ENCODE assay signal across 8 cellular contexts in the genomic region with DNA sequence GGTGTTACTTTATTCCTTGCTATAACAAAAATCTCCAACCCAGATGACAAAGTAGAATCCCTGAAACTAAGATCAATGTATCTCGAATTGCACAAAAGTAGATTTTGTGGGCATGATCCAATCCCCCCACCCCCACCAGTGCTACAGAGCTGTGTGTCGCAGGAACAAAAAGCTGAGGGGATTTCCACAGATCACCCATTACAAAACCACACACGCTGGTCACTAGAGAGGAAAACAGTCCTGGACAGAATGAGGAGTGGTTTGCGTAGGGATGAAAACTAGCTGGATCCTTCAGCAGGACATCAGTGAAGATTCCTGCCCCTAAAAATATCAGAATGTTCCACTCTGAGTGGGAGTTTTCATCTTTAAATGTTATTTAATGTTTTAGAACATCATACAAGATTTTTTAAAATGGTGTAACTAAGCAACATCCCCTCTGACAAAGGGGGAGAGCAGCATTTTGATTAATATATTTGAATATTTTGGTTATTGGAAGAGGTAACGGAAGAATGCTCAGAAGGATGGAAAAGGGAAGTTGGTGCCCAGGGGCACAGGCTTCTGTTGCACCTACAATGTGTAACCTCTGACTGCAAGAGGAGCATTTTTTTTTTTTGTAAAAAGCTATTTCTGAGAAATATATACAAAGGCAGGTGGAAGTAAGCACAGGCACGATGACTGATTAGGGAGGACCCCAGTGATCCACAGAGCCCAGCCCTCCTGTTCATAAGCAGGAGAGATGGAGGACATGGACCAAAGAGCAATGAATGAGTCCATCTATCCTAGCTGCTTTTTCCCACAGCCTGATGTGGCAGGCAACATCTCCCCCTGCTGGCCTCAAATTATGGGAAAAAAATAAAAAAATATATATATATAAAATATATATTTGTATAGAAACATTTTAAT.
A peak's percentile ranks its signal among the peaks of the same experiment; 100 is the strongest.
DNase-seq lines count a peak whose midpoint lies in the region; TF ChIP-seq lines count a peak whose summit lies in the region.

No MANE protein-coding gene starts in this region.

- intact Hi-C loops in PC-9 (cut with micrococcal nuclease; ENCODE audit: unreplicated experiment) = loop anchor here (1.0 kb wide), 3 partner anchors 39 to 259 kb away; no protein-coding TSS in a partner anchor

- H4K20me1 ChIP-seq in PC-9 (ENCODE audit: insufficient read depth) = no peaks in the 10 kb centered on the region

- TF ChIP-seq RAD21 in liver (IDR thresholded peaks at IDR 0.05) = peak; percentile 62 to 69

- no peak overlapping the region for H3K4me2 ChIP-seq in PC-9

- H3K27me3 ChIP-seq in PC-9 (ENCODE audit: insufficient read depth, low read depth) (no peaks in the 10 kb centered on the region), liver (ENCODE audit: control insufficient read depth in 4 of 4, insufficient read depth in 4 of 4, low read length in 3 of 4) (no peaks in the 10 kb centered on the region)

- POLR2A ChIA-PET in PC-9 (lab: Charles Lee; ENCODE audit: unreplicated experiment) = no interaction called here

- TF ChIP-seq CTCF in PC-9 (conservative IDR thresholded peaks at IDR 0.05) = peak; percentile 70
- TF ChIP-seq CTCF in brain (conservative IDR thresholded peaks at IDR 0.05) = peak; percentile 74 to 80
- TF ChIP-seq CTCF in liver (IDR thresholded peaks at IDR 0.05; ENCODE audit: low read depth, low read length, missing input control) = peak; percentile 24

- H3K27ac Mint-ChIP-seq in brain = no peak overlapping the region

- H3K27me3 Mint-ChIP-seq in brain = no peaks in the 10 kb centered on the region

- no peaks in the 10 kb centered on the region for H3K79me2 ChIP-seq in PC-9 (ENCODE audit: low read depth)

- in situ Hi-C loops in Caki2 (cut with HindIII; ENCODE audit: low pct_unique_long_range_greater_than_20kb, low sequenced_read_pairs) (no loop called here), G401 (cut with HindIII; ENCODE audit: low sequenced_read_pairs) (no loop called here)

- H3K9me2 ChIP-seq in PC-9 (ENCODE audit: insufficient read depth) = no peaks in the 10 kb centered on the region

- peaks cover 17% of the 10 kb centered on the region for H3F3A ChIP-seq in PC-9 (ENCODE audit: insufficient read depth, low read depth)

- H3K36me3 Mint-ChIP-seq in brain = no peaks in the 10 kb centered on the region

- no peak overlapping the region for H2AFZ ChIP-seq in PC-9

- H3K4me1 ChIP-seq in PC-9 (replicated peaks; ENCODE audit: insufficient read depth) = peaks cover 21% of the 10 kb centered on the region
- H3K4me1 ChIP-seq in liver (ENCODE audit: control insufficient read depth in 4 of 4, insufficient read depth in 4 of 4, low read length in 3 of 4) = no peaks in the 10 kb centered on the region

- WGBS in liver = 62% methylated on average over 6 of the region's 6 CpGs

- no peak overlapping the region for H3K9ac ChIP-seq in liver (ENCODE audit: low read depth in 1 of 2, low read length in 2 of 2)

- H3K4me3 ChIP-seq in PC-9 = no peak overlapping the region
- no peak overlapping the region for H3K4me3 ChIP-seq in liver (ENCODE audit: low read depth in 1 of 3, low read length in 3 of 3)

- peaks cover 8% of the 10 kb centered on the region for H3K4me1 Mint-ChIP-seq in brain

- H3K9me3 Mint-ChIP-seq in brain = no peaks in the 10 kb centered on the region

- peak; percentile 29 for DNase-seq in Caki2 (ENCODE audit: low read depth)
- peak; percentile 43 for DNase-seq in HCEC 1CT
- no peak for DNase-seq in PC-9
- DNase-seq in NCI-H2107 (lab: John Stamatoyannopoulos, UW) = no peak
- no peak for DNase-seq in ureter (ENCODE audit: low spot score)
- no peak for DNase-seq in G401 (ENCODE audit: low spot score)

- CTCF ChIA-PET in PC-9 (lab: Charles Lee) = interaction anchor here (0.6 to 1.3 kb wide), 3 partner anchors 9 to 580 kb away, joined by 6 to 7 read pairs (median 6); no protein-coding TSS in a partner anchor

- H3K9me3 ChIP-seq in PC-9 (ENCODE audit: insufficient read depth, low read depth) (peaks cover 3% of the 10 kb centered on the region; the same call in 1 of the 2 replicates), liver (ENCODE audit: control insufficient read depth in 4 of 4, low read length in 3 of 4) (no peaks in the 10 kb centered on the region)

- H3K36me3 ChIP-seq in PC-9 (ENCODE audit: low read depth) = no peaks in the 10 kb centered on the region
- H3K36me3 ChIP-seq in liver (ENCODE audit: control insufficient read depth in 4 of 4, insufficient read depth in 3 of 4, low read depth in 1 of 4, low read length in 3 of 4) = no peaks in the 10 kb centered on the region

- no peak overlapping the region for H3K4me3 Mint-ChIP-seq in brain

- BruUV-seq in PC-9 (replicated peaks; lab: Mats Ljungman, UMichigan) = no TSS peak

- no peak overlapping the region for H3K27ac ChIP-seq in PC-9
- H3K27ac ChIP-seq in liver (ENCODE audit: low read depth in 1 of 2, low read length in 2 of 2) = no peak overlapping the region

TF ChIP-seq in liver, 16 proteins besides CTCF, POLR2A, EP300 and RAD21:
- TF ChIP-seq RXRA (IDR thresholded peaks at IDR 0.05) (no peak), EGR1 (IDR thresholded peaks at IDR 0.05; ENCODE audit: low read depth in 2 of 2) (no peak), GABPA (IDR thresholded peaks at IDR 0.05 in 1 of 2, conservative IDR thresholded peaks at IDR 0.05 in 1 of 2) (no peak), SP1 (IDR thresholded peaks at IDR 0.05) (no peak)

Comparison
In these comparisons a context has a peak if more than half of its experiments do, and no peak if none do; other contexts are left out.
1. DNase-seq: peak in Caki2 (single experiment) and HCEC 1CT (single experiment); none in PC-9 (0 of 2), NCI-H2107 (single experiment), ureter (single experiment) and G401 (single experiment).
2. CTCF ChIP-seq: peak in every context shown above with its lines; median percentile 77 in brain; 70 in PC-9; 24 in liver.